In the genomic region with DNA sequence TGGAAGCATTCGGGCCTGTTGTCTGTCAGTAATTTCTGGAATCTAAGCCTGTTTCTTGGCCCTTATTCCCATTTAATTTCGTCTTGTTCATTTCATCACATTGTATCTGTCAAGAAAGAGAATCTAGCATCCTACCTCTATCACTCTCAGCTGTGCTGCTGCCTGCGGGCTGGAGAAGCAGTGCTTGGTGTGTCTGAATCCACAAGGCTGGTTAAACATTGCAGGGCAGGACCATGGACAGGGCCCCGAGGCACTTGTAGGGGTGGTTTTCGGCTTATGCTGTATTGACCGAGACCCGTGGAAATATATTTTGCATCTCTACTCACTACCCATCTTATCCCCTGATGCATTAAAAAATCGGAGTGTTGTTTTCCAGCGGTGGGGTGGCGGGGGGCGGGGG, we compare ENCODE assay signal across 9 cellular contexts. TPM values are rescaled to one million over a fixed set of nuclear protein-coding genes. Genes with fewer than 3 reads are reported as not detected.
A peak's percentile ranks its signal among the peaks of the same experiment; 100 is the strongest.
DNase-seq lines count a peak whose midpoint lies in the region; ATAC-seq and TF ChIP-seq lines count a peak whose summit lies in the region.
"Had no signal": no experiment of that assay in that cellular context is flagged by ENCODE, and none has a peak within 500 bp of the region (broad histone marks: within the 10 kb centered on the region; RNA-seq: fewer than 3 reads in every experiment).

No MANE protein-coding gene starts in this region.

- peaks cover 60% of the 10 kb centered on the region for H3K27me3 Mint-ChIP-seq in type B pancreatic cell

- TF ChIP-seq RAD21 in liver (IDR thresholded peaks at IDR 0.05): no peak

- DNase-seq in GM13977 (ENCODE audit: low spot score) (peak; percentile 67), RWPE1 (ENCODE audit: low spot score) (peak; percentile 44), caudate nucleus (lab: John Stamatoyannopoulos, UW) (peak in 34 of 61 donors; percentile 9 to 67 (median 39)), type B pancreatic cell (ENCODE audit: extremely low spot score, unreplicated experiment) (peak; percentile 84), NCI-H345 (lab: John Stamatoyannopoulos, UW) (no peak)

- WGBS in liver: 16% methylated on average over 11 of the region's 11 CpGs

- H3K9me3 Mint-ChIP-seq in type B pancreatic cell: no peaks in the 10 kb centered on the region

- in situ Hi-C loops in GM13977 (cut with MboI; ENCODE audit: low pct_unique_long_range_greater_than_20kb, low sequenced_read_pairs, unreplicated experiment): no loop called here

- H3K4me3 ChIP-seq in liver (ENCODE audit: low read depth in 1 of 3, low read length in 3 of 3): no peak overlapping the region
- H3K4me3 ChIP-seq: suprapubic skin had no signal

- no peaks in the 10 kb centered on the region for H3K36me3 Mint-ChIP-seq in type B pancreatic cell

- H3K9ac ChIP-seq in liver (ENCODE audit: low read depth in 1 of 2, low read length in 2 of 2): no peak overlapping the region

- no peaks in the 10 kb centered on the region for H3K36me3 ChIP-seq in liver (ENCODE audit: control insufficient read depth in 4 of 4, insufficient read depth in 3 of 4, low read depth in 1 of 4, low read length in 3 of 4)
- H3K36me3 ChIP-seq: suprapubic skin had no signal

- H3K27ac ChIP-seq in RWPE1: no peak overlapping the region
- H3K27ac ChIP-seq in caudate nucleus (ENCODE audit: low read depth, low read length): no peak overlapping the region
- H3K27ac ChIP-seq in liver (ENCODE audit: low read depth in 1 of 2, low read length in 2 of 2): no peak overlapping the region
- H3K27ac ChIP-seq: suprapubic skin had no signal

- POLR2A ChIA-PET in RWPE1 (lab: Yijun Ruan, JAX; ENCODE audit: low non-redundant PET): no interaction called here

- H3K4me1 Mint-ChIP-seq in type B pancreatic cell (ENCODE audit: unreplicated experiment): peaks cover 8% of the 10 kb centered on the region

- no peak overlapping the region for H3K27ac Mint-ChIP-seq in type B pancreatic cell

- TF ChIP-seq CTCF in GM13977 (IDR thresholded peaks at IDR 0.05; ENCODE audit: extremely low read depth, insufficient read depth, missing control alignments) (no peak), RWPE1 (conservative IDR thresholded peaks at IDR 0.05; ENCODE audit: low read depth) (no peak), liver (IDR thresholded peaks at IDR 0.05; ENCODE audit: low read depth, low read length, missing input control) (no peak), type B pancreatic cell (conservative IDR thresholded peaks at IDR 0.05) (no peak)

- H3K9me3 ChIP-seq in liver (ENCODE audit: control insufficient read depth in 4 of 4, low read length in 3 of 4): no peaks in the 10 kb centered on the region
- H3K9me3 ChIP-seq: suprapubic skin had no signal

- peaks cover 0 to 5% (median 3%) of the 10 kb centered on the region in 4 donors for H3K27me3 ChIP-seq in liver (ENCODE audit: control insufficient read depth in 4 of 4, insufficient read depth in 4 of 4, low read length in 3 of 4)

- ATAC-seq in HG02763 (IDR thresholded peaks at IDR 0.05; ENCODE audit: unreplicated experiment) (no peak), HG02623 (IDR thresholded peaks at IDR 0.05; ENCODE audit: unreplicated experiment) (no peak)

- CTCF ChIA-PET in RWPE1 (lab: Yijun Ruan, JAX): interaction anchor here (0.8 kb wide), 1 partner anchor 16 kb away, joined by 3 read pairs; no protein-coding TSS in a partner anchor

- H3K4me3 Mint-ChIP-seq in type B pancreatic cell: peak overlapping the region; percentile 66

- peaks cover 0 to 10% (median 2%) of the 10 kb centered on the region in 4 donors for H3K4me1 ChIP-seq in liver (ENCODE audit: control insufficient read depth in 4 of 4, insufficient read depth in 4 of 4, low read length in 3 of 4)

TF ChIP-seq in liver, 16 proteins besides CTCF, POLR2A, EP300 and RAD21:
- TF ChIP-seq REST (IDR thresholded peaks at IDR 0.05) (peak; percentile 99), FOXA1 (IDR thresholded peaks at IDR 0.05) (no peak)

RNA-seq across cellular contexts. Expression of gene RAB11FIP4, which starts 3.1 kb away (rescaled TPM):
- total RNA-seq in liver: 10 to 100 TPM in 1 of 2 donors, 1 to 10 TPM in 1; 3.1 to 16.0 TPM
- 1 to 10 TPM; 1.5 to 3.5 TPM for polyA plus RNA-seq in liver
- total RNA-seq in type B pancreatic cell (ENCODE audit: low replicate concordance): 32.4 and 44.7 TPM in 2 replicates
